Comparison of ENCODE assay signal across 24 cellular contexts in the genomic region with DNA sequence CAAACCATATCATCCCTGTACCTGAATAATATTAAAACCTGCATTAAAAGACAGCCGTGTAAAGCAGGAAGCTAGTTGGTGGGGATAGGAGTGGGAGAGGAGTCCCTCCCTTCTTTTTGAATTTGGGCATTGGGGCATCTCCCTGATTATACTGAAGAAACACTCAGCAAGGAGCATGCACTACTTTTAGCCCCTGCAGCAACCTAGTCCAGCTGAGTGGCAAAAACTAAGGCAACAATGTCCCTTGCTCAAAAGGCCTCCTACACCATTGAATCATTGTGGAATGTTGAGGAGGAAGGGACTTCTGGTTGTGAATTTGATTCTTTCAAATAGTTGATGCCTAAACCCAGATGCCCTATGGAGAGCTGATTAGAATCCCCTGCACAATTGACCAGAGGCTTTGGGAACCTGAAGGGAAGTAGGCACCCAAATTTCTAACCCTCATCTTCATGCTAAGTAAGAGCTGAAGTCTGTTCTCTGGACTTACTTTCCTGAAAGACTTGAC.
DNase-seq lines count a peak whose midpoint lies in the region; TF ChIP-seq lines count a peak whose summit lies in the region.
"Had no signal": no experiment of that assay in that cellular context is flagged by ENCODE, and none has a peak within 500 bp of the region (broad histone marks: within the 10 kb centered on the region; RNA-seq: fewer than 3 reads in every experiment).

No MANE protein-coding gene starts in this region.

- H3K36me3 Mint-ChIP-seq in nephron (ENCODE audit: low read depth): no peaks in the 10 kb centered on the region

- TF ChIP-seq EP300 in esophagus muscularis mucosa (IDR thresholded peaks at IDR 0.05): no peak

- H3K36me3 ChIP-seq in esophagus muscularis mucosa (no peaks in the 10 kb centered on the region), subcutaneous abdominal adipose tissue (ENCODE audit: control insufficient read depth in 5 of 5, insufficient read depth in 5 of 5, low read length in 5 of 5) (no peaks in the 10 kb centered on the region)
- H3K36me3 ChIP-seq: BLaER1, MG63, Peyer's patch, SJSA1 had no signal

- H3K27me3 ChIP-seq in esophagus muscularis mucosa (no peaks in the 10 kb centered on the region), subcutaneous abdominal adipose tissue (ENCODE audit: control insufficient read depth in 5 of 5, insufficient read depth in 4 of 5, low read length in 5 of 5) (no peaks in the 10 kb centered on the region)
- H3K27me3 ChIP-seq: BLaER1, MG63, Peyer's patch, SJSA1 had no signal

- peaks cover 10 to 22% (median 13%) of the 10 kb centered on the region in 4 donors for H3K4me1 ChIP-seq in esophagus muscularis mucosa
- peaks cover 0 to 34% (median 8%) of the 10 kb centered on the region in 5 donors for H3K4me1 ChIP-seq in subcutaneous abdominal adipose tissue (ENCODE audit: control insufficient read depth in 5 of 5, insufficient read depth in 5 of 5, low read length in 5 of 5)
- H3K4me1 ChIP-seq: BLaER1, Peyer's patch, SJSA1 had no signal

- DNase-seq in dermis blood vessel endothelial cell (peak; percentile 13), esophagus muscularis mucosa (ENCODE audit: extremely low spot score) (no peak), medulla oblongata (ENCODE audit: extremely low spot score) (no peak)
- no peak for DNase-seq in stimulated activated CD4-positive, alpha-beta T cell treated with anti-CD3 and anti-CD28 coated beads, Interleukin-4, amount 100 ng/mL, for 4 hours
- DNase-seq in activated CD4-positive, alpha-beta T cell treated with anti-CD3 and anti-CD28 coated beads for 4 hours: no peak
- DNase-seq: Calu3; CD4-positive, alpha-beta T cell; DMS153; GM23248; H9; HFFc6; Kasumi-1; MG63; NCI-H1417; NCI-H1694 treated with DMSO at 0.1 percent for 48 hours; NCI-H2081 treated with DMSO at 0.1 percent for 48 hours; NCI-H2171 treated with DMSO at 0.1 percent for 48 hours; NCI-H446; NCI-H526; Peyer's patch had no signal

- no peaks in the 10 kb centered on the region for H3K9me3 Mint-ChIP-seq in nephron
- H3K9me3 Mint-ChIP-seq: CD4-positive, alpha-beta T cell; HFFc6 had no signal

- no peak overlapping the region for H3K9ac ChIP-seq in subcutaneous abdominal adipose tissue (ENCODE audit: low read length in 5 of 5)
- H3K9ac ChIP-seq: BLaER1, GM23248 had no signal

- no peak overlapping the region for H3K4me3 Mint-ChIP-seq in nephron
- H3K4me3 Mint-ChIP-seq: CD4-positive, alpha-beta T cell; H9; HFFc6 had no signal

- peak overlapping the region in 2 of 3 experiments; percentile 74 to 87 for H3K27ac Mint-ChIP-seq in nephron
- H3K27ac Mint-ChIP-seq: CD4-positive, alpha-beta T cell; HFFc6 had no signal

- H3K4me1 Mint-ChIP-seq in nephron: peaks cover 8% of the 10 kb centered on the region

- no peak for TF ChIP-seq POLR2A in esophagus muscularis mucosa (IDR thresholded peaks at IDR 0.05; ENCODE audit: low read depth)

- H3K4me3 ChIP-seq in esophagus muscularis mucosa: no peak overlapping the region
- H3K4me3 ChIP-seq in subcutaneous abdominal adipose tissue (ENCODE audit: low read depth in 1 of 5, low read length in 5 of 5): no peak overlapping the region
- H3K4me3 ChIP-seq: BLaER1, GM23248, MG63, Peyer's patch, SJSA1 had no signal

- no peaks in the 10 kb centered on the region for H3K9me3 ChIP-seq in esophagus muscularis mucosa
- H3K9me3 ChIP-seq in subcutaneous abdominal adipose tissue (ENCODE audit: control insufficient read depth in 5 of 5, low read length in 5 of 5): no peaks in the 10 kb centered on the region
- H3K9me3 ChIP-seq: BLaER1, MG63, Peyer's patch, SJSA1 had no signal

- H3K27ac ChIP-seq in esophagus muscularis mucosa (replicated peaks in 1 of 4) (peak overlapping the region; percentile 21 to 60 (median 46)), subcutaneous abdominal adipose tissue (ENCODE audit: low read depth, low read length) (peak overlapping the region; percentile 81)
- H3K27ac ChIP-seq: BLaER1, GM23248, SJSA1 had no signal

- intact Hi-C loops in esophagus muscularis mucosa (cut with DNase I): no loop called here

- TF ChIP-seq CTCF in esophagus muscularis mucosa (IDR thresholded peaks at IDR 0.05): no peak
- no peak for TF ChIP-seq CTCF in nephron (IDR thresholded peaks at IDR 0.05; ENCODE audit: unreplicated experiment in 3 of 3)

- peaks cover 9% of the 10 kb centered on the region for H3K27me3 Mint-ChIP-seq in nephron (ENCODE audit: low read depth)

- 77% methylated on average over 1 of the region's 1 CpG for WGBS in esophagus muscularis mucosa
